Comparison of ENCODE assay signal across 10 cellular contexts in the genomic region with DNA sequence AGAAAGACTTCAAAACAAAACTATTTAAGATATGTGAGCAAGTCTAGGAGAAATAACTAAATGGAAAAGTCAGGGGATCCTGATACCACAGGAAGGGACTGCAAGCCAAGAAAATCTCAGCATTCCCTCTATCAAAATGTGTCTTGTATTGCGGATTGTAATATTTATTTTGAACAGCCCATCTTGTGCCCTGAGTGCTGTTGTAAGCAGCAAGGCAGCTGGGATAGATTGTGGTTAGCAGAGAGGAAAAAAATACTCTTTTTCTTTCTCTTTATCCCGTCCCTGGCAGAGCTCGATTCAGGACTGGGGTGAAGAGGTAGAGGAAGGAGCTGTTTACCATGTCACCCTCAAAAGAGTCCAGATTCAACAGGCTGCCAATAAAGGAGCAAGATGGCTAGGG. TPM values are rescaled to one million over a fixed set of nuclear protein-coding genes. Genes with fewer than 3 reads are reported as not detected.
DNase-seq lines count a peak whose midpoint lies in the region; ATAC-seq and TF ChIP-seq lines count a peak whose summit lies in the region.
"Had no signal": no experiment of that assay in that cellular context is flagged by ENCODE, and none has a peak within 500 bp of the region (broad histone marks: within the 10 kb centered on the region; RNA-seq: fewer than 3 reads in every experiment).

No MANE protein-coding gene starts in this region.

- H3K36me3 ChIP-seq in Loucy (ENCODE audit: insufficient read depth, low read length) (no peaks in the 10 kb centered on the region), endocrine pancreas (ENCODE audit: control insufficient read depth, insufficient read depth, low read length) (no peaks in the 10 kb centered on the region)
- H3K36me3 ChIP-seq in CD8-positive, alpha-beta memory T cell (ENCODE audit: insufficient read depth, low read length), result no peaks in the 10 kb centered on the region

- no peak overlapping the region for H3K9ac ChIP-seq in Loucy (ENCODE audit: low read depth, low read length, poor library complexity, severe bottlenecking)
- H3K9ac ChIP-seq in endocrine pancreas (ENCODE audit: control insufficient read depth, insufficient read depth, low read length), result no peak overlapping the region

- DNase-seq in ACHN (peak; percentile 20), nephron progenitor cell (no peak), NCI-H187 (lab: John Stamatoyannopoulos, UW) (no peak), OCI-M1 (lab: John Stamatoyannopoulos, UW) (no peak)
- no peak for DNase-seq in CD8-positive, alpha-beta memory T cell
- DNase-seq: KBM-7; stimulated activated naive CD4-positive, alpha-beta T cell treated with Interleukin-2 at 50 U/mL for 16 hours had no signal

- POLR2A ChIA-PET in CD8-positive, alpha-beta memory T cell (lab: Charles Lee), result no interaction called here

- no peak overlapping the region for H3K27ac Mint-ChIP-seq in nephron progenitor cell
- no peak overlapping the region for H3K27ac Mint-ChIP-seq in CD8-positive, alpha-beta memory T cell

- in situ Hi-C loops in ACHN (cut with HindIII; ENCODE audit: low pct_ligation_motif_present, low pct_unique_long_range_greater_than_20kb, low sequenced_read_pairs), result no loop called here

- CTCF ChIA-PET in CD8-positive, alpha-beta memory T cell (lab: Charles Lee), result no interaction called here

- no peaks in the 10 kb centered on the region for H3K79me2 ChIP-seq in Loucy (ENCODE audit: insufficient read depth, low read length)

- H3K9me3 Mint-ChIP-seq in nephron progenitor cell, result peaks cover 18% of the 10 kb centered on the region
- H3K9me3 Mint-ChIP-seq in CD8-positive, alpha-beta memory T cell, result peaks cover 16 to 23% (median 19%) of the 10 kb centered on the region in 5 donors

- H3K27me3 ChIP-seq in Loucy (ENCODE audit: insufficient read depth, low read length, poor library complexity, severe bottlenecking) (no peaks in the 10 kb centered on the region), endocrine pancreas (ENCODE audit: control insufficient read depth, insufficient read depth, low read length) (no peaks in the 10 kb centered on the region)
- H3K27me3 ChIP-seq in CD8-positive, alpha-beta memory T cell (ENCODE audit: insufficient read depth, low read length, poor library complexity, severe bottlenecking), result peaks cover 5% of the 10 kb centered on the region

- H3K4me3 ChIP-seq in Loucy (ENCODE audit: low read length, poor library complexity, severe bottlenecking) (no peak overlapping the region), endocrine pancreas (ENCODE audit: control insufficient read depth, insufficient read depth, low read length) (peak overlapping the region; percentile 78)
- no peak overlapping the region for H3K4me3 ChIP-seq in CD8-positive, alpha-beta memory T cell (ENCODE audit: low read length)

- peaks cover 29% of the 10 kb centered on the region for H3K36me3 Mint-ChIP-seq in nephron progenitor cell (ENCODE audit: low read depth)
- H3K36me3 Mint-ChIP-seq in CD8-positive, alpha-beta memory T cell, result peaks cover 2 to 18% (median 4%) of the 10 kb centered on the region in 3 donors

- H3K27me3 Mint-ChIP-seq in nephron progenitor cell (ENCODE audit: low read depth, poor library complexity), result peaks cover 6% of the 10 kb centered on the region
- H3K27me3 Mint-ChIP-seq in CD8-positive, alpha-beta memory T cell, result peaks cover 12 to 56% of the 10 kb centered on the region in 2 donors

- H3K9me3 ChIP-seq in Loucy (ENCODE audit: insufficient read depth, low read depth, low read length) (peaks cover 5% of the 10 kb centered on the region; the same call in 1 of the 2 replicates), endocrine pancreas (ENCODE audit: control insufficient read depth, low read length) (peaks cover 2% of the 10 kb centered on the region)
- no peaks in the 10 kb centered on the region for H3K9me3 ChIP-seq in CD8-positive, alpha-beta memory T cell (ENCODE audit: low read length)

- no peak for ATAC-seq in HG02623 (IDR thresholded peaks at IDR 0.05; ENCODE audit: unreplicated experiment)

- no peaks in the 10 kb centered on the region for H3F3A ChIP-seq in Loucy (ENCODE audit: low read depth)

- H3K4me3 Mint-ChIP-seq in nephron progenitor cell, result peak overlapping the region; percentile 94
- peak overlapping the region in 1 of 7 donors; percentile 14 for H3K4me3 Mint-ChIP-seq in CD8-positive, alpha-beta memory T cell

- H3K27ac ChIP-seq in CD8-positive, alpha-beta memory T cell (ENCODE audit: low read depth, low read length), result no peak overlapping the region

- H2AFZ ChIP-seq in Loucy (ENCODE audit: low read length), result no peak overlapping the region

- H4K20me1 ChIP-seq in Loucy (ENCODE audit: insufficient read depth, low read length, poor library complexity, severe bottlenecking), result no peaks in the 10 kb centered on the region

- no peaks in the 10 kb centered on the region for H3K9me2 ChIP-seq in Loucy (replicated peaks; ENCODE audit: low read depth, low read length)

- H3K4me1 ChIP-seq in Loucy (ENCODE audit: insufficient read depth, low read length, poor library complexity, severe bottlenecking) (no peaks in the 10 kb centered on the region), endocrine pancreas (ENCODE audit: control insufficient read depth, insufficient read depth, low read length) (no peaks in the 10 kb centered on the region)
- peaks cover 11% of the 10 kb centered on the region for H3K4me1 ChIP-seq in CD8-positive, alpha-beta memory T cell (ENCODE audit: insufficient read depth, low read length)

- peaks cover 36% of the 10 kb centered on the region for H3K4me1 Mint-ChIP-seq in nephron progenitor cell
- peaks cover 5 to 6% (median 5%) of the 10 kb centered on the region in 3 donors for H3K4me1 Mint-ChIP-seq in CD8-positive, alpha-beta memory T cell

- H3K4me2 ChIP-seq in Loucy (ENCODE audit: low read depth, low read length, poor library complexity, severe bottlenecking), result peak overlapping the region; percentile 92

- no peak for TF ChIP-seq CTCF in Loucy (conservative IDR thresholded peaks at IDR 0.05; ENCODE audit: low read length)
- TF ChIP-seq CTCF in nephron progenitor cell (IDR thresholded peaks at IDR 0.05), result no peak

RNA-seq across cellular contexts. Expression of a gene that starts 1.2 kb away (rescaled TPM):
- total RNA-seq in CD8-positive, alpha-beta memory T cell, result 1 to 10 TPM; 3.3 TPM
- polyA plus RNA-seq in CD8-positive, alpha-beta memory T cell, result 0.97 TPM
